Comparison of ENCODE assay signal across 25 cellular contexts in the genomic region with DNA sequence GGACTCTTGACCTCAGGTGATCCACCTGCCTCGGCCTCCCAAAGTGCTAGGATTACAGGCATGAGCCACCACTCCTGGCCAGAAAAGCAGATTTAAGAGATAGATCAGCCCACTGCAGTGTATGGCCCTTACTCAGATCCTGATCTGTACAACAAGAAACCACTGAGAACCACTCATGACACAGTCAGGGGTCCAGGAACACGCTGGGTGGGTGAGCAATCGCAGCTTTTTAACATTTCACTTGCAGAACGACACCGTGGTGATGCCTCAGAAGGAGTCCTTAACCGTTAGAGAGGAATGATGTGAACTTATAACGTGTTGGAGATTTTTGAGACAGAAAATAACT.
"Had no signal": no experiment of that assay in that cellular context is flagged by ENCODE, and none has a peak within 500 bp of the region (broad histone marks: within the 10 kb centered on the region; RNA-seq: fewer than 3 reads in every experiment).

No MANE protein-coding gene starts in this region.

- H3K4me1 Mint-ChIP-seq: nephron progenitor cell had no signal

- H3K27ac Mint-ChIP-seq: activated CD4-positive, alpha-beta memory T cell treated with anti-CD3 and anti-CD28 coated beads, Interleukin-2, amount 10 ng/mL, durations not matched to agents 7 days and 5 days; activated CD8-positive, alpha-beta memory T cell treated with anti-CD3 and anti-CD28 coated beads, Interleukin-2, amount 10 ng/mL, durations not matched to agents 7 days and 5 days; activated naive CD8-positive, alpha-beta T cell treated with anti-CD3 and anti-CD28 coated beads, Interleukin-2, amount 10 ng/mL, durations not matched to agents 7 days and 5 days; activated T-cell treated with anti-CD3 and anti-CD28 coated beads, Interleukin-2, amount 50 U/mL, for 72 hours; mesothelial cell of epicardium; nephron progenitor cell; T-helper 2 cell treated with Interferon-gamma antibody and Interleukin-4, amounts not matched to agents 5 μg/mL and 100 μg/mL, for 36 hours had no signal

- DNase-seq: activated CD4-positive, alpha-beta memory T cell treated with anti-CD3 and anti-CD28 coated beads, Interleukin-2, amount 10 ng/mL, durations not matched to agents 7 days and 5 days; activated CD4-positive, alpha-beta T cell treated with anti-CD3 and anti-CD28 coated beads for 4 hours; activated CD4-positive, CD25-positive, alpha-beta regulatory T cell; activated CD8-positive, alpha-beta memory T cell treated with anti-CD3 and anti-CD28 coated beads, Interleukin-2, amount 10 ng/mL, durations not matched to agents 7 days and 5 days; activated naive CD4-positive, alpha-beta T cell; activated naive CD8-positive, alpha-beta T cell treated with anti-CD3 and anti-CD28 coated beads, Interleukin-2, amount 10 ng/mL, durations not matched to agents 7 days and 5 days; activated T-cell treated with anti-CD3 and anti-CD28 coated beads, Interleukin-2, amount 50 U/mL, for 72 hours; amniotic stem cell; brain microvascular endothelial cell; cortex of kidney; foreskin keratinocyte; heart right ventricle; naive B cell; nephron progenitor cell; psoas muscle; stimulated activated CD4-positive, alpha-beta T cell treated with anti-CD3 and anti-CD28 coated beads, Interleukin-15, amount 100 ng/mL, for 24 hours; stimulated activated CD4-positive, alpha-beta T cell treated with anti-CD3 and anti-CD28 coated beads, Interleukin-2, amount 100 ng/mL, for 24 hours; stimulated activated naive CD4-positive, alpha-beta T cell; T-helper 1 cell; testis; transverse colon had no signal

- FAIRE-seq: astrocyte, pancreas had no signal

- H3K36me3 Mint-ChIP-seq: activated naive CD8-positive, alpha-beta T cell treated with anti-CD3 and anti-CD28 coated beads, Interleukin-2, amount 10 ng/mL, durations not matched to agents 7 days and 5 days had no signal

- H3K27me3 Mint-ChIP-seq: activated CD4-positive, alpha-beta memory T cell treated with anti-CD3 and anti-CD28 coated beads, Interleukin-2, amount 10 ng/mL, durations not matched to agents 7 days and 5 days; activated CD8-positive, alpha-beta memory T cell treated with anti-CD3 and anti-CD28 coated beads, Interleukin-2, amount 10 ng/mL, durations not matched to agents 7 days and 5 days; naive B cell had no signal

- H3K9me3 Mint-ChIP-seq: activated T-cell treated with anti-CD3 and anti-CD28 coated beads, Interleukin-2, amount 50 U/mL, for 72 hours had no signal

- H3K4me3 Mint-ChIP-seq: activated CD4-positive, alpha-beta memory T cell treated with anti-CD3 and anti-CD28 coated beads, Interleukin-2, amount 10 ng/mL, durations not matched to agents 7 days and 5 days; activated CD8-positive, alpha-beta memory T cell treated with anti-CD3 and anti-CD28 coated beads, Interleukin-2, amount 10 ng/mL, durations not matched to agents 7 days and 5 days; activated naive CD8-positive, alpha-beta T cell treated with anti-CD3 and anti-CD28 coated beads, Interleukin-2, amount 10 ng/mL, durations not matched to agents 7 days and 5 days; activated T-cell treated with anti-CD3 and anti-CD28 coated beads, Interleukin-2, amount 50 U/mL, for 72 hours; mesothelial cell of epicardium; naive B cell; nephron progenitor cell; T-helper 2 cell treated with Interferon-gamma antibody and Interleukin-4, amounts not matched to agents 5 μg/mL and 100 μg/mL, for 36 hours had no signal
